In genomic region chr2:187566266-187566665, GRCh38 we compare ENCODE assay signal across 16 cellular contexts. TPM values are rescaled to one million over a fixed set of nuclear protein-coding genes. Genes with fewer than 3 reads are reported as not detected.
"Had no signal": no experiment of that assay in that cellular context is flagged by ENCODE, and none has a peak within 500 bp of the region (broad histone marks: within the 10 kb centered on the region; RNA-seq: fewer than 3 reads in every experiment).

No MANE protein-coding gene starts in this region.

- H3K4me3 ChIP-seq: breast epithelium, esophagus squamous epithelium, left lung, ovary, suprapubic skin had no signal

- H3K36me3 ChIP-seq: breast epithelium, esophagus squamous epithelium, left lung, ovary, suprapubic skin, WERI-Rb-1 had no signal

- H3K27ac ChIP-seq: breast epithelium, esophagus squamous epithelium, left lung, ovary, suprapubic skin, WERI-Rb-1 had no signal

- FAIRE-seq: endometrium, keratinocyte had no signal

- H3K27me3 ChIP-seq: breast epithelium, esophagus squamous epithelium, left lung, ovary, suprapubic skin had no signal

- H3K4me1 ChIP-seq: breast epithelium, esophagus squamous epithelium, left lung, suprapubic skin had no signal

- DNase-seq: activated CD4-positive, alpha-beta T cell treated with anti-CD3 and anti-CD28 coated beads for 4 hours; activated CD8-positive, alpha-beta memory T cell treated with anti-CD3 and anti-CD28 coated beads, Interleukin-2, amount 50 U/mL, for 4 hours; activated CD8-positive, alpha-beta T cell treated with anti-CD3 and anti-CD28 coated beads for 36 hours; aorta; esophagus squamous epithelium; foreskin melanocyte; head of caudate nucleus; left lung; ovary; stimulated activated CD4-positive, alpha-beta T cell treated with anti-CD3 and anti-CD28 coated beads, Interleukin-2, amount 100 ng/mL, for 48 hours; stimulated activated naive CD4-positive, alpha-beta T cell treated with Interleukin-2 at 50 U/mL for 16 hours; WERI-Rb-1 had no signal

- H3K9me3 ChIP-seq: breast epithelium, esophagus squamous epithelium, left lung, ovary, suprapubic skin had no signal

- ATAC-seq: activated CD8-positive, alpha-beta T cell treated with anti-CD3 and anti-CD28 coated beads for 36 hours; left lung had no signal

RNA-seq across cellular contexts. Expression of gene TFPI, which starts 12.0 kb away (rescaled TPM):
- total RNA-seq: activated CD8-positive, alpha-beta T cell treated with anti-CD3 and anti-CD28 coated beads for 36 hours had no signal
